ENCODE assay signal across 8 cellular contexts in genomic region chr1:201022178-201022823, GRCh38. TPM values are rescaled to one million over a fixed set of nuclear protein-coding genes. Genes with fewer than 3 reads are reported as not detected.
DNase-seq lines count a peak whose midpoint lies in the region; ATAC-seq and TF ChIP-seq lines count a peak whose summit lies in the region.

No MANE protein-coding gene starts in this region.

- H3K4me1 Mint-ChIP-seq in T-cell: peaks cover 76 to 85% (median 85%) of the 10 kb centered on the region in 3 donors

- H3K36me3 ChIP-seq in HAP-1 (replicated peaks) (no peaks in the 10 kb centered on the region), hepatocyte (replicated peaks; ENCODE audit: insufficient read depth, low read depth) (no peaks in the 10 kb centered on the region)

- no peaks in the 10 kb centered on the region for H4K20me1 ChIP-seq in hepatocyte (ENCODE audit: insufficient read depth, poor library complexity, severe bottlenecking)

- H3K9me3 Mint-ChIP-seq in T-cell: no peaks in the 10 kb centered on the region

- in situ Hi-C loops in HAP-1 (cut with MboI; ENCODE audit: low sequenced_read_pairs): no loop called here

- no peak overlapping the region for H2AFZ ChIP-seq in hepatocyte

- no peak overlapping the region for H3K27ac ChIP-seq in hepatocyte
- H3K27ac ChIP-seq in skin epidermis: peak overlapping the region in 12 of 21 experiments; percentile 59 to 90 (median 74)

- peaks cover 5% of the 10 kb centered on the region for H3K4me1 ChIP-seq in HAP-1
- H3K4me1 ChIP-seq in hepatocyte (ENCODE audit: insufficient read depth): peaks cover 10% of the 10 kb centered on the region

- H3K9me3 ChIP-seq in HAP-1: no peaks in the 10 kb centered on the region
- no peaks in the 10 kb centered on the region for H3K9me3 ChIP-seq in hepatocyte (ENCODE audit: low read depth)

- no peaks in the 10 kb centered on the region for H3K27me3 Mint-ChIP-seq in T-cell

- peak overlapping the region; percentile 100 for H3K4me2 ChIP-seq in hepatocyte

- peak overlapping the region; percentile 99 to 100 for H3K27ac Mint-ChIP-seq in T-cell

- no peak for TF ChIP-seq CTCF in hepatocyte (IDR thresholded peaks at IDR 0.05; ENCODE audit: poor library complexity)

- 86% methylated on average over 4 of the region's 4 CpGs for WGBS in hepatocyte (ENCODE audit: low lambda C conversion rate, missing lambda C conversion rate)

- CTCF ChIA-PET in T-cell (lab: Charles Lee): interaction anchor here (0.5 to 3.4 kb wide), 8 partner anchors 20 to 96 kb away, joined by 3 to 16 read pairs (median 5); no protein-coding TSS in a partner anchor

- H3K79me2 ChIP-seq in hepatocyte: no peaks in the 10 kb centered on the region

- H3K4me3 ChIP-seq in HAP-1: peak overlapping the region; percentile 36
- H3K4me3 ChIP-seq in hepatocyte: no peak overlapping the region
- H3K4me3 ChIP-seq in skin epidermis: peak overlapping the region; percentile 43 to 59 (median 54)

- H3K4me3 Mint-ChIP-seq in T-cell: peak overlapping the region; percentile 89 to 99 (median 98)

- DNase-seq in HAP-1 (ENCODE audit: low spot score in 2 of 2): no peak
- peak in 1 of 34 experiments; percentile 9 for DNase-seq in T-cell
- no peak for DNase-seq in hepatocyte (ENCODE audit: low spot score)
- DNase-seq in activated effector memory CD4-positive, alpha-beta T cell treated with anti-CD3 and anti-CD28 coated beads, Interleukin-2, amount 50 U/mL, for 16 hours: no peak
- no peak for DNase-seq in NCI-H2196 (lab: John Stamatoyannopoulos, UW; ENCODE audit: unreplicated experiment)

- H3K36me3 Mint-ChIP-seq in T-cell: peaks cover 2% of the 10 kb centered on the region

- ATAC-seq in T-cell (replicated peaks in 1 of 4) (no peak), HG02938 (IDR thresholded peaks at IDR 0.05; ENCODE audit: unreplicated experiment) (no peak), HG03045 (IDR thresholded peaks at IDR 0.05; ENCODE audit: unreplicated experiment) (no peak)

- H3K9me2 ChIP-seq in hepatocyte (replicated peaks; ENCODE audit: insufficient read depth): no peaks in the 10 kb centered on the region

- H3K27me3 ChIP-seq in HAP-1 (ENCODE audit: low read depth): no peaks in the 10 kb centered on the region
- H3K27me3 ChIP-seq in hepatocyte: peaks cover 11% of the 10 kb centered on the region

- POLR2A ChIA-PET in T-cell (lab: Charles Lee): interaction anchor here in 1 of 2 donors (0.6 kb wide), 1 partner anchor 92 kb away, joined by 6 read pairs; no protein-coding TSS in a partner anchor

RNA-seq across cellular contexts. Expression of gene KIF21B, which starts 1.2 kb away (rescaled TPM):
- total RNA-seq in T-cell (100 to 1,000 TPM in 3 of 5 donors, 10 to 100 TPM in 2; 70.8 to 110 (median 101) TPM), hepatocyte (0.60 and 1.3 TPM in 2 replicates)
- polyA plus RNA-seq in hepatocyte: 0.18 and 0.19 TPM in 2 replicates

Comparison
In these comparisons a context has a peak if more than half of its experiments do, and no peak if none do; other contexts are left out.
1. RNA of gene KIF21B, which starts 1.2 kb away (total RNA-seq): 70.8 to 110 TPM in T-cell; 0.60 to 1.3 TPM in hepatocyte; every median in the first group is over 10 times any median in the second.